In the genomic region with DNA sequence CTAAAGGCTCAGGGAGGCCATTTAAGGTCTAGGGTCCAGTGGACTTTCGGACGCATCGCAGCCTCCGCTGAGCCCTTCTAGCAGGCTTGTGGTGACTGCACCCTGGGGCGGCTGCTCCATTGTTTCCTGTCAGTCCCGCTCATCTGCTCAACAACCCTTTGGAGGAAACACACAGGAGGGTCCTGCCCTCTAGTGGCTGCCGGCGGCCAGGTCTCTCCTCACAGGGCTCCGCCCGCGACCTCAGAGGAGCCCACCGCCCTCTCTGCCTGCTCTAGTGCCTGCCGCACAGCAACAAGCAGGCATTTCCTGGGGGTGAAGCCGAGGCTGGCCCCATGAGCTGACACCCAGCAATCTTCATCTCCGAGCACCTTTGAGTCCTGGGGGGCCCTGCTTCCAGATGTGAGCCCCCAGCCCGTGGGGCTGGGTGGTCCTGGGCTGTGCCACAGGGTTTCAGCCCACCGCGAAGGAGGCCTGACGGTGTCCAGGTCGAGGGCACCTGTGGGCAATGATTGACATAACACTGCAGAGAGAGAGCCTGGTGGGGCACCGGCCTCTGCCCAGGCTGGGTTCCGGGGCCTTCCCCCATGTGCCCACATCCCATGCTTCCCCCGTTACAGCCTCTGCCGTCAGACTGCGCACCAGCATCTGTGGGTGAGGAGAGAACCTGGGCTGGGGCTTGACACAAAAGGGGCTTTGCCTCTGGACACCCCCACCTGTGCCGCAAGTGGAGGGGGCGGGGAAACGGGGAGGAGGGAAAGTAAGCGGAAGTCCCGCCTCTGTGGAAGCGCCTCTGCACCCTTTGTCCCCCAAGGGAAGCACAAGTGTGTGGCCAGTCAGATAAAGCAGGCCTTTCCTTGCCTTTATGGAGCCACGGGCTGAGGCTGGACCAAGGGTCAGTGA, we compare ENCODE assay signal across 8 cellular contexts. TPM values are rescaled to one million over a fixed set of nuclear protein-coding genes. Genes with fewer than 3 reads are reported as not detected.
A peak's percentile ranks its signal among the peaks of the same experiment; 100 is the strongest.
DNase-seq lines count a peak whose midpoint lies in the region; ATAC-seq and TF ChIP-seq lines count a peak whose summit lies in the region.

No MANE protein-coding gene starts in this region.

- H3K36me3 ChIP-seq in NT2/D1 (ENCODE audit: insufficient read depth, insufficient read length, low read length) (no peaks in the 10 kb centered on the region), mucosa of stomach (ENCODE audit: control insufficient read depth, insufficient read depth, low read length) (no peaks in the 10 kb centered on the region)

- H3K9ac ChIP-seq in NT2/D1 (ENCODE audit: insufficient read length, low read depth) = peak overlapping the region; percentile 47
- peak overlapping the region; percentile 78 for H3K9ac ChIP-seq in mucosa of stomach (ENCODE audit: low read length)

- H3K27me3 ChIP-seq in NT2/D1 (ENCODE audit: insufficient read depth, insufficient read length) (peaks cover 18% of the 10 kb centered on the region), mucosa of stomach (ENCODE audit: control insufficient read depth, insufficient read depth, low read length) (no peaks in the 10 kb centered on the region)

- no peaks in the 10 kb centered on the region for H3K9me3 ChIP-seq in NT2/D1 (ENCODE audit: insufficient read depth, low read length)
- H3K9me3 ChIP-seq in mucosa of stomach (ENCODE audit: control insufficient read depth, low read length) = no peaks in the 10 kb centered on the region

- H3K4me3 ChIP-seq in NT2/D1 (ENCODE audit: insufficient read length, low read depth) (no peak overlapping the region), epithelial cell of proximal tubule (ENCODE audit: low read depth, low read length) (peak overlapping the region; percentile 84), mucosa of stomach (ENCODE audit: low read length) (peak overlapping the region; percentile 65)

- DNase-seq in CMK (ENCODE audit: low read depth) (peak; percentile 73), NT2/D1 (ENCODE audit: low read depth, low spot score) (peak; percentile 80), epithelial cell of proximal tubule (ENCODE audit: low read depth) (no peak)
- DNase-seq in activated CD8-positive, alpha-beta memory T cell treated with anti-CD3 and anti-CD28 coated beads, Interleukin-2, amount 50 U/mL, for 24 hours (ENCODE audit: extremely low read depth) = peak; percentile 63
- DNase-seq in stimulated activated CD8-positive, alpha-beta memory T cell treated with anti-CD3 and anti-CD28 coated beads, Interleukin-4, amount 100 ng/mL, for 24 hours (ENCODE audit: low read depth) = peak; percentile 78

- TF ChIP-seq CTCF in epithelial cell of proximal tubule (conservative IDR thresholded peaks at IDR 0.05; ENCODE audit: low read depth, low read length) = peak; percentile 87

- peaks cover 20% of the 10 kb centered on the region for H3K4me1 ChIP-seq in NT2/D1 (ENCODE audit: insufficient read depth, insufficient read length)
- peaks cover 14% of the 10 kb centered on the region for H3K4me1 ChIP-seq in mucosa of stomach (ENCODE audit: control insufficient read depth, insufficient read depth, low read length)

- ATAC-seq in GM19438 (IDR thresholded peaks at IDR 0.05; ENCODE audit: low read depth, unreplicated experiment) (peak; percentile 89), HG03571 (IDR thresholded peaks at IDR 0.05; ENCODE audit: unreplicated experiment) (peak; percentile 82)

RNA-seq across cellular contexts. Expression of a gene that starts 27.0 kb away (rescaled TPM):
- total RNA-seq in epithelial cell of proximal tubule = 1.8 and 8.3 TPM in 2 replicates

RNA-seq across cellular contexts. Expression of a gene that starts 57.3 kb away (rescaled TPM):
- 25.1 and 29.2 TPM in 2 replicates for total RNA-seq in epithelial cell of proximal tubule
